28 cellular contexts compared by ENCODE assay signal in genomic region chr7:130022115-130022514, GRCh38.
"Had no signal": no experiment of that assay in that cellular context is flagged by ENCODE, and none has a peak within 500 bp of the region (broad histone marks: within the 10 kb centered on the region; RNA-seq: fewer than 3 reads in every experiment).

No MANE protein-coding gene starts in this region.

- H3K27ac Mint-ChIP-seq: activated CD4-positive, alpha-beta memory T cell treated with anti-CD3 and anti-CD28 coated beads, Interleukin-2, amount 10 ng/mL, durations not matched to agents 7 days and 5 days; activated CD4-positive, alpha-beta T cell treated with anti-CD3 and anti-CD28 coated beads, Interleukin-2, amount 10 ng/mL, durations not matched to agents 24 days and 14 days; activated CD8-positive, alpha-beta memory T cell treated with anti-CD3 and anti-CD28 coated beads, Interleukin-2, amount 10 ng/mL, durations not matched to agents 7 days and 5 days; activated T-helper 1 cell treated with anti-CD3 and anti-CD28 coated beads, Interleukin-12 subunit alpha, Interleukin-12 subunit beta, Interleukin-2, Interleukin-4 antibody, amounts not matched to agents 30 ng/mL and 10 ng/mL and 1 ng/mL, durations not matched to agents 14 hours and 24 hours and 36 hours; type B pancreatic cell had no signal

- H3K9me3 ChIP-seq: ascending aorta, neutrophil, ovary, sigmoid colon, spleen, thoracic aorta, vagina had no signal

- H3K4me1 Mint-ChIP-seq: activated CD4-positive, alpha-beta T cell treated with anti-CD3 and anti-CD28 coated beads, Interleukin-2, amount 10 ng/mL, durations not matched to agents 24 days and 14 days; activated CD8-positive, alpha-beta memory T cell treated with anti-CD3 and anti-CD28 coated beads, Interleukin-2, amount 10 ng/mL, durations not matched to agents 7 days and 5 days had no signal

- H3K27me3 Mint-ChIP-seq: activated CD4-positive, alpha-beta memory T cell treated with anti-CD3 and anti-CD28 coated beads, Interleukin-2, amount 10 ng/mL, durations not matched to agents 7 days and 5 days; activated CD4-positive, alpha-beta T cell treated with anti-CD3 and anti-CD28 coated beads, Interleukin-2, amount 10 ng/mL, durations not matched to agents 24 days and 14 days; activated CD8-positive, alpha-beta memory T cell treated with anti-CD3 and anti-CD28 coated beads, Interleukin-2, amount 10 ng/mL, durations not matched to agents 7 days and 5 days; naive thymus-derived CD8-positive, alpha-beta T cell; type B pancreatic cell had no signal

- H3K9me3 Mint-ChIP-seq: activated CD4-positive, alpha-beta memory T cell treated with anti-CD3 and anti-CD28 coated beads, Interleukin-2, amount 10 ng/mL, durations not matched to agents 7 days and 5 days; activated CD4-positive, alpha-beta T cell treated with anti-CD3 and anti-CD28 coated beads, Interleukin-2, amount 10 ng/mL, durations not matched to agents 24 days and 14 days; activated naive CD4-positive, alpha-beta T cell treated with anti-CD3 and anti-CD28 coated beads, Interleukin-2, amount 50 U/mL, for 72 hours; activated T-helper 1 cell treated with anti-CD3 and anti-CD28 coated beads, Interleukin-12 subunit alpha, Interleukin-12 subunit beta, Interleukin-2, Interleukin-4 antibody, amounts not matched to agents 30 ng/mL and 10 ng/mL and 1 ng/mL, durations not matched to agents 14 hours and 24 hours and 36 hours; naive thymus-derived CD8-positive, alpha-beta T cell had no signal

- ATAC-seq: activated CD4-positive, CD25-positive, alpha-beta regulatory T cell treated with anti-CD3 and anti-CD28 coated beads, Interleukin-2, amount 50 U/mL, for 24 hours; activated CD8-positive, alpha-beta memory T cell treated with anti-CD3 and anti-CD28 coated beads, Interleukin-2, amount 10 ng/mL, durations not matched to agents 7 days and 5 days; esophagus mucosa; left colon; naive thymus-derived CD8-positive, alpha-beta T cell had no signal

- H3K4me3 ChIP-seq: ascending aorta, lung, ovary, sigmoid colon, spleen, thoracic aorta, vagina had no signal

- DNase-seq: activated CD4-positive, alpha-beta memory T cell treated with anti-CD3 and anti-CD28 coated beads, Interleukin-2, amount 10 ng/mL, durations not matched to agents 7 days and 5 days; activated CD4-positive, alpha-beta T cell treated with anti-CD3 and anti-CD28 coated beads, Interleukin-2, amount 10 ng/mL, durations not matched to agents 24 days and 14 days; activated CD8-positive, alpha-beta memory T cell treated with anti-CD3 and anti-CD28 coated beads, Interleukin-2, amount 10 ng/mL, durations not matched to agents 7 days and 5 days; activated T-cell treated with anti-CD3 and anti-CD28 coated beads for 4 hours; brain microvascular endothelial cell; central memory CD4-positive, alpha-beta T cell; effector memory CD4-positive, alpha-beta T cell; foreskin melanocyte; islet precursor cell; left colon; naive thymus-derived CD8-positive, alpha-beta T cell; ovary; sigmoid colon; spleen; stimulated activated CD4-positive, alpha-beta T cell treated with anti-CD3 and anti-CD28 coated beads, Interleukin-4, amount 100 ng/mL, for 1 hour; stimulated activated naive CD4-positive, alpha-beta T cell treated with Interleukin-2 at 50 U/mL for 16 hours had no signal

- FAIRE-seq: colon, endothelial cell of umbilical vein had no signal

- H3K4me3 Mint-ChIP-seq: activated CD4-positive, alpha-beta memory T cell treated with anti-CD3 and anti-CD28 coated beads, Interleukin-2, amount 10 ng/mL, durations not matched to agents 7 days and 5 days; activated CD4-positive, alpha-beta T cell treated with anti-CD3 and anti-CD28 coated beads, Interleukin-2, amount 10 ng/mL, durations not matched to agents 24 days and 14 days; activated CD8-positive, alpha-beta memory T cell treated with anti-CD3 and anti-CD28 coated beads, Interleukin-2, amount 10 ng/mL, durations not matched to agents 7 days and 5 days; activated T-helper 1 cell treated with anti-CD3 and anti-CD28 coated beads, Interleukin-12 subunit alpha, Interleukin-12 subunit beta, Interleukin-2, Interleukin-4 antibody, amounts not matched to agents 30 ng/mL and 10 ng/mL and 1 ng/mL, durations not matched to agents 14 hours and 24 hours and 36 hours; naive thymus-derived CD8-positive, alpha-beta T cell; type B pancreatic cell had no signal

- H3K4me1 ChIP-seq: ascending aorta, sigmoid colon, vagina had no signal

- H3K27me3 ChIP-seq: ascending aorta, brain microvascular endothelial cell, neutrophil, ovary, sigmoid colon, spleen, vagina had no signal

- H3K27ac ChIP-seq: ascending aorta, brain microvascular endothelial cell, neutrophil, ovary, sigmoid colon, spleen, thoracic aorta, vagina had no signal
